In the genomic region with DNA sequence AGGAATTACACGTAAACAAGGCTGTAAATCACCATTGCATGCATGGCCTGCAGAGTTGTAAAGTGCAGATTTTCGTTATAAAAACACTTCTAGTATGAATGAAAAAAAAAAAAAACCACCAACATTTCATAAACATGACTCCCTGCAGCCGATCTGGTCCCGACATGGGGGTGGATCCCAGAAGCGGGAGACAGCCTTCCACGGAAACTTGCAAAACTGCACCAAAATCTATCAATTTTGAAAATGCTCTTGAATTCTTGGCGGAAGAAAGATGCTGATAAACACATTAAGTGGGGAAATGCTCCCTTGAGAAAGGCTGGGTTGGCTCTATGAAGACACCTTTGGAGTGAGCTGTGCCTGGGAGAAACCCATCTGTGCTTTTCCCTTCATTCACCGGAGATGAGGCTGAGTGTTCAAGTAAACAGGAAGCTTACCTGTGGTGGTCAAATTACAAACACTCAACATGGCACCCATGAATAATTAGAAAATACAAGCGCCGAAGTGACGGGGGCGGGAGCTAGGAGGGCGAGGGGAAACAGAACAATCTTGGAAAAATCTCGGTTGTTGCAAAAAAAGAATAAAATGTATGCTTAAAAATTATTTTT, we compare ENCODE assay signal across 11 cellular contexts. TPM values are rescaled to one million over a fixed set of nuclear protein-coding genes. Genes with fewer than 3 reads are reported as not detected.
A peak's percentile ranks its signal among the peaks of the same experiment; 100 is the strongest.
DNase-seq lines count a peak whose midpoint lies in the region; ATAC-seq and TF ChIP-seq lines count a peak whose summit lies in the region.
"Had no signal": no experiment of that assay in that cellular context is flagged by ENCODE, and none has a peak within 500 bp of the region (broad histone marks: within the 10 kb centered on the region; RNA-seq: fewer than 3 reads in every experiment).

No MANE protein-coding gene starts in this region.

- intact Hi-C loops in sigmoid colon (cut with DNase I) (no loop called here), breast epithelium (cut with DNase I; ENCODE audit: low total_unique reads) (no loop called here)

- H3K36me3 Mint-ChIP-seq in T-helper 2 cell treated with Interferon-gamma antibody and Interleukin-4, amounts not matched to agents 5 μg/mL and 100 μg/mL, for 36 hours (ENCODE audit: low read depth), result peaks cover 16% of the 10 kb centered on the region
- H3K36me3 Mint-ChIP-seq in glutamatergic neuron (ENCODE audit: unreplicated experiment), result peaks cover 10% of the 10 kb centered on the region

- H3K27ac Mint-ChIP-seq in T-helper 2 cell treated with Interferon-gamma antibody and Interleukin-4, amounts not matched to agents 5 μg/mL and 100 μg/mL, for 36 hours, result no peak overlapping the region
- peak overlapping the region; percentile 24 for H3K27ac Mint-ChIP-seq in glutamatergic neuron (ENCODE audit: unreplicated experiment)

- H3K4me3 ChIP-seq in sigmoid colon (peak overlapping the region in 2 of 4 donors; percentile 22 to 44), breast epithelium (no peak overlapping the region)

- H3K27ac ChIP-seq in sigmoid colon (no peak overlapping the region), breast epithelium (no peak overlapping the region)
- H3K27ac ChIP-seq: upper lobe of left lung had no signal

- peak overlapping the region; percentile 46 for H3K4me3 Mint-ChIP-seq in T-helper 2 cell treated with Interferon-gamma antibody and Interleukin-4, amounts not matched to agents 5 μg/mL and 100 μg/mL, for 36 hours
- H3K4me3 Mint-ChIP-seq in glutamatergic neuron (ENCODE audit: unreplicated experiment), result peak overlapping the region; percentile 82

- H3K9me3 Mint-ChIP-seq in T-helper 2 cell treated with Interferon-gamma antibody and Interleukin-4, amounts not matched to agents 5 μg/mL and 100 μg/mL, for 36 hours, result no peaks in the 10 kb centered on the region
- peaks cover 7% of the 10 kb centered on the region for H3K9me3 Mint-ChIP-seq in glutamatergic neuron (ENCODE audit: unreplicated experiment)

- H3K4me1 ChIP-seq in sigmoid colon (peaks cover 0 to 15% (median 9%) of the 10 kb centered on the region in 4 donors), breast epithelium (no peaks in the 10 kb centered on the region)

- H3K36me3 ChIP-seq in sigmoid colon (peaks cover 0 to 11% (median 0%) of the 10 kb centered on the region in 4 donors), breast epithelium (no peaks in the 10 kb centered on the region)

- TF ChIP-seq CTCF in glutamatergic neuron (IDR thresholded peaks at IDR 0.05; ENCODE audit: partially characterized antibody, unreplicated experiment), result no peak
- TF ChIP-seq CTCF in sigmoid colon (IDR thresholded peaks at IDR 0.05), result no peak
- TF ChIP-seq CTCF in breast epithelium (IDR thresholded peaks at IDR 0.05), result no peak

- H3K4me1 Mint-ChIP-seq in T-helper 2 cell treated with Interferon-gamma antibody and Interleukin-4, amounts not matched to agents 5 μg/mL and 100 μg/mL, for 36 hours (ENCODE audit: low read depth), result peaks cover 6% of the 10 kb centered on the region
- peaks cover 7% of the 10 kb centered on the region for H3K4me1 Mint-ChIP-seq in glutamatergic neuron (ENCODE audit: low read depth, unreplicated experiment)

- ATAC-seq in GM18873 (IDR thresholded peaks at IDR 0.05; ENCODE audit: low FRiP score, unreplicated experiment), result no peak

- DNase-seq in T-helper 2 cell treated with Interferon-gamma antibody and Interleukin-4, amounts not matched to agents 5 μg/mL and 100 μg/mL, for 36 hours (ENCODE audit: low spot score), result no peak
- DNase-seq in T-helper 2 cell (no peak), NCI-H748 treated with DMSO at 0.1 percent for 48 hours (lab: John Stamatoyannopoulos, UW) (peak; percentile 54), glutamatergic neuron (no peak), sigmoid colon (peak; percentile 26), NCI-H1436 treated with DMSO at 0.1 percent for 48 hours (lab: John Stamatoyannopoulos, UW) (no peak), breast epithelium (ENCODE audit: low spot score in 2 of 2) (no peak)
- DNase-seq: NCI-H187 had no signal

- no peaks in the 10 kb centered on the region for H3K9me3 ChIP-seq in sigmoid colon
- H3K9me3 ChIP-seq in breast epithelium, result no peaks in the 10 kb centered on the region
- H3K9me3 ChIP-seq: upper lobe of left lung had no signal

- peaks cover 46% of the 10 kb centered on the region for H3K27me3 Mint-ChIP-seq in T-helper 2 cell treated with Interferon-gamma antibody and Interleukin-4, amounts not matched to agents 5 μg/mL and 100 μg/mL, for 36 hours (ENCODE audit: low read depth)
- peaks cover 27% of the 10 kb centered on the region for H3K27me3 Mint-ChIP-seq in glutamatergic neuron (ENCODE audit: unreplicated experiment)

- TF ChIP-seq POLR2A in sigmoid colon (IDR thresholded peaks at IDR 0.05) (no peak), breast epithelium (IDR thresholded peaks at IDR 0.05) (no peak)

- H3K27me3 ChIP-seq in sigmoid colon, result peaks cover 11 to 45% (median 32%) of the 10 kb centered on the region in 3 donors
- peaks cover 2 to 38% of the 10 kb centered on the region in 2 donors for H3K27me3 ChIP-seq in breast epithelium

- no peak for TF ChIP-seq EP300 in sigmoid colon (IDR thresholded peaks at IDR 0.05)

- 56 to 57% methylated on average over 14 of the region's 14 CpGs for WGBS in sigmoid colon, 2 donors

RNA-seq across cellular contexts. Expression of a gene that starts 0.8 kb away (rescaled TPM):
- total RNA-seq in glutamatergic neuron (ENCODE audit: unreplicated experiment), result not detected
- total RNA-seq in sigmoid colon, result under 1 TPM in 1 of 4 donors, not detected in 3; 0.82 TPM
- polyA plus RNA-seq in sigmoid colon, result not detected
- total RNA-seq in breast epithelium, result not detected
- total RNA-seq: mononuclear cell, upper lobe of left lung had no signal

Comparison
In these comparisons a context has a peak if more than half of its experiments do, and no peak if none do; other contexts are left out.
1. DNase-seq: peak in NCI-H748 treated with DMSO at 0.1 percent for 48 hours (single experiment) and sigmoid colon (single experiment); none in T-helper 2 cell treated with Interferon-gamma antibody and Interleukin-4, amounts not matched to agents 5 μg/mL and 100 μg/mL, for 36 hours (single experiment), T-helper 2 cell (0 of 5), glutamatergic neuron (single experiment), NCI-H1436 treated with DMSO at 0.1 percent for 48 hours (single experiment) and breast epithelium (0 of 2).